Comparison of ENCODE assay signal across 8 cellular contexts in genomic region chr1:202192770-202193613, GRCh38. TPM values are rescaled to one million over a fixed set of nuclear protein-coding genes. Genes with fewer than 3 reads are reported as not detected.
DNase-seq lines count a peak whose midpoint lies in the region; ATAC-seq and TF ChIP-seq lines count a peak whose summit lies in the region.

No MANE protein-coding gene starts in this region.

- ATAC-seq in HG03571 (IDR thresholded peaks at IDR 0.05; ENCODE audit: unreplicated experiment), result no peak
- ATAC-seq in GM18520 (IDR thresholded peaks at IDR 0.05; ENCODE audit: unreplicated experiment), result no peak

- H3K9me3 Mint-ChIP-seq in glutamatergic neuron (ENCODE audit: unreplicated experiment), result peaks cover 3% of the 10 kb centered on the region

- peaks cover 10% of the 10 kb centered on the region for H3K4me1 Mint-ChIP-seq in glutamatergic neuron (ENCODE audit: low read depth, unreplicated experiment)

- no peaks in the 10 kb centered on the region for H3K9me3 ChIP-seq in prostate gland

- peaks cover 5% of the 10 kb centered on the region for H3K27me3 ChIP-seq in prostate gland (replicated peaks; ENCODE audit: insufficient read depth)

- H3K36me3 ChIP-seq in prostate gland, result no peaks in the 10 kb centered on the region

- H3K4me1 ChIP-seq in prostate gland (replicated peaks), result peaks cover 3% of the 10 kb centered on the region

- intact Hi-C loops in prostate gland (cut with DNase I), result no loop called here

- H3K27ac Mint-ChIP-seq in glutamatergic neuron (ENCODE audit: unreplicated experiment), result no peak overlapping the region

- H3K4me3 ChIP-seq in HFF-Myc (replicated peaks; ENCODE audit: low read depth, low read length), result no peak overlapping the region
- no peak overlapping the region for H3K4me3 ChIP-seq in prostate gland

- TF ChIP-seq POLR2A in prostate gland (IDR thresholded peaks at IDR 0.05), result no peak

- 30% methylated on average over 18 of the region's 18 CpGs for WGBS in prostate gland

- POLR2A ChIA-PET in RWPE1 (lab: Yijun Ruan, JAX; ENCODE audit: low non-redundant PET), result interaction anchor here (0.5 to 0.6 kb wide), 3 partner anchors 26 to 180 kb away, joined by 3 read pairs; no protein-coding TSS in a partner anchor

- TF ChIP-seq CTCF in HFF-Myc (IDR thresholded peaks at IDR 0.05; ENCODE audit: low read depth, low read length, missing control alignments) (peak; percentile 90), RWPE1 (conservative IDR thresholded peaks at IDR 0.05; ENCODE audit: low read depth) (peak; percentile 89), glutamatergic neuron (IDR thresholded peaks at IDR 0.05; ENCODE audit: partially characterized antibody, unreplicated experiment) (peak; percentile 85), prostate gland (IDR thresholded peaks at IDR 0.05) (peak; percentile 69 to 91 (median 80))

- H3K4me3 Mint-ChIP-seq in glutamatergic neuron (ENCODE audit: unreplicated experiment), result peak overlapping the region; percentile 76

- H3K36me3 Mint-ChIP-seq in glutamatergic neuron (ENCODE audit: unreplicated experiment), result no peaks in the 10 kb centered on the region

- H3K27me3 Mint-ChIP-seq in glutamatergic neuron (ENCODE audit: unreplicated experiment), result peaks cover 15% of the 10 kb centered on the region

- DNase-seq in COR-L47 (lab: John Stamatoyannopoulos, UW) (peak; percentile 23), HFF-Myc (ENCODE audit: extremely low read depth, low read depth) (no peak), RWPE1 (ENCODE audit: low spot score) (peak; percentile 67), glutamatergic neuron (peak; percentile 86), prostate gland (ENCODE audit: low spot score) (peak; percentile 54)
- DNase-seq in activated naive CD4-positive, alpha-beta T cell (lab: John Stamatoyannopoulos, UW), result peak; percentile 13 to 41 (median 26)

- CTCF ChIA-PET in RWPE1 (lab: Yijun Ruan, JAX), result interaction anchor here (0.5 to 5.4 kb wide), 52 partner anchors 8 to 1047 kb away, joined by 3 to 52 read pairs (median 5); no protein-coding TSS in a partner anchor

- H3K27ac ChIP-seq in RWPE1, result peak overlapping the region; percentile 39
- no peak overlapping the region for H3K27ac ChIP-seq in prostate gland

RNA-seq across cellular contexts. Expression of gene LGR6, which starts 0.6 kb away (rescaled TPM):
- total RNA-seq in glutamatergic neuron (ENCODE audit: unreplicated experiment) (0.37 TPM), prostate gland (10 to 100 TPM in 1 of 2 donors, 1 to 10 TPM in 1; 8.0 to 25.6 TPM)

RNA-seq across cellular contexts. Expression of gene PTPN7, which starts 32.6 kb away (rescaled TPM):
- not detected for total RNA-seq in glutamatergic neuron (ENCODE audit: unreplicated experiment)
- 10 to 100 TPM in 1 of 2 donors, under 1 TPM in 1; 0.73 to 61.8 TPM for total RNA-seq in prostate gland

RNA-seq across cellular contexts. Expression of gene ARL8A, which starts 48.5 kb away (rescaled TPM):
- total RNA-seq in glutamatergic neuron (ENCODE audit: unreplicated experiment) (160 TPM), prostate gland (100 to 1,000 TPM in 1 of 2 donors, 10 to 100 TPM in 1; 39.9 to 102 TPM)
